In genomic region chr1:172727275-172727674, GRCh38 we compare ENCODE assay signal across 16 cellular contexts.
A peak's percentile ranks its signal among the peaks of the same experiment; 100 is the strongest.
DNase-seq lines count a peak whose midpoint lies in the region; ATAC-seq, FAIRE-seq and TF ChIP-seq lines count a peak whose summit lies in the region.
"Had no signal": no experiment of that assay in that cellular context is flagged by ENCODE, and none has a peak within 500 bp of the region (broad histone marks: within the 10 kb centered on the region; RNA-seq: fewer than 3 reads in every experiment).

No MANE protein-coding gene starts in this region.

- CTCF ChIA-PET in K562 (lab: Yijun Ruan, JAX; ENCODE audit: low intra/inter-chr PET ratio) = interaction anchor here (0.6 kb wide), 1 partner anchor 21 kb away, joined by 3 read pairs; no protein-coding TSS in a partner anchor

- H2AK5ac ChIP-seq in trophoblast cell (ENCODE audit: low read length) = peak overlapping the region; percentile 53

- H3K27me3 ChIP-seq in K562 (ENCODE audit: control insufficient read depth in 2 of 2, insufficient read depth in 2 of 2, low read length in 2 of 2) (no peaks in the 10 kb centered on the region), trophoblast cell (ENCODE audit: insufficient read depth, low read length) (no peaks in the 10 kb centered on the region)
- H3K27me3 ChIP-seq: BLaER1 treated with 17β-estradiol and CSF1 and Interleukin-3, amounts not matched to agents 10 nM and 100 nM had no signal

- H4K8ac ChIP-seq in trophoblast cell (ENCODE audit: low read depth, low read length) = no peak overlapping the region

- DNase-seq in T-helper 2 cell treated with Interferon-gamma antibody and Interleukin-4, amounts not matched to agents 5 μg/mL and 100 μg/mL, for 36 hours (ENCODE audit: low spot score) = no peak
- DNase-seq in T-helper 2 cell (no peak), K562 (ENCODE audit: extremely low read depth in 1 of 4, low spot score in 3 of 4) (no peak), trophoblast cell (no peak), left lobe of liver (ENCODE audit: low spot score) (no peak), Right ventricle myocardium inferior (ENCODE audit: missing footprints) (no peak)
- DNase-seq: 8988T had no signal

- H3K4me2 ChIP-seq in K562 (ENCODE audit: insufficient read depth, low read length) (no peak overlapping the region), trophoblast cell (ENCODE audit: low read length) (no peak overlapping the region)

- no peak overlapping the region for H4K12ac ChIP-seq in trophoblast cell (ENCODE audit: low read depth, low read length)

- H3K9me3 Mint-ChIP-seq in T-helper 2 cell treated with Interferon-gamma antibody and Interleukin-4, amounts not matched to agents 5 μg/mL and 100 μg/mL, for 36 hours = peaks cover 23% of the 10 kb centered on the region

- H3K4ac ChIP-seq in trophoblast cell (ENCODE audit: low read depth, low read length) = peak overlapping the region; percentile 8

- no peak for ATAC-seq in K562
- ATAC-seq in left lobe of liver = no peak
- ATAC-seq in HG03460 (IDR thresholded peaks at IDR 0.05; ENCODE audit: unreplicated experiment) = no peak
- no peak for ATAC-seq in Right ventricle myocardium inferior

- peaks cover 14% of the 10 kb centered on the region for H3K79me1 ChIP-seq in trophoblast cell (ENCODE audit: low read length)

- no peak for FAIRE-seq in K562 (lab: Jason Lieb, UNC)
- FAIRE-seq: D721Med, H54 had no signal

- POLR2A ChIA-PET in K562 (lab: Yijun Ruan, JAX) = interaction anchor here (0.7 kb wide), 1 partner anchor 15 kb away, joined by 3 read pairs; no protein-coding TSS in a partner anchor

- H3K4me1 Mint-ChIP-seq in T-helper 2 cell treated with Interferon-gamma antibody and Interleukin-4, amounts not matched to agents 5 μg/mL and 100 μg/mL, for 36 hours (ENCODE audit: low read depth) = peaks cover 21% of the 10 kb centered on the region

- intact Hi-C loops in K562 (cut with micrococcal nuclease) = loop anchor here (5.0 kb wide), 1 partner anchor 725 kb away; no protein-coding TSS in a partner anchor
- intact Hi-C loops in Right ventricle myocardium inferior (cut with DNase I) = no loop called here

- peak overlapping the region; percentile 10 for H3K27ac Mint-ChIP-seq in T-helper 2 cell treated with Interferon-gamma antibody and Interleukin-4, amounts not matched to agents 5 μg/mL and 100 μg/mL, for 36 hours
- H3K27ac Mint-ChIP-seq: B cell had no signal

- H3K4me3 Mint-ChIP-seq in T-helper 2 cell treated with Interferon-gamma antibody and Interleukin-4, amounts not matched to agents 5 μg/mL and 100 μg/mL, for 36 hours = no peak overlapping the region
- H3K4me3 Mint-ChIP-seq: B cell; CD4-positive, CD25-positive, alpha-beta regulatory T cell had no signal

- no peak for TF ChIP-seq RAD21 in Ishikawa (IDR thresholded peaks at IDR 0.05; ENCODE audit: low read depth)
- no peak for TF ChIP-seq RAD21 in K562 (CRISPR knock-in tag; conservative IDR thresholded peaks at IDR 0.05 in 1 of 2, IDR thresholded peaks at IDR 0.05 in 1 of 2)

- no peak overlapping the region for H3K23ac ChIP-seq in trophoblast cell (ENCODE audit: low read length)

- H4K20me1 ChIP-seq in K562 (replicated peaks; ENCODE audit: control insufficient read depth, insufficient read depth, low read length) = no peaks in the 10 kb centered on the region
- H4K20me1 ChIP-seq: BLaER1 treated with 17β-estradiol and CSF1 and Interleukin-3, amounts not matched to agents 10 nM and 100 nM had no signal

- no peak for TF ChIP-seq POLR2A in K562 (conservative IDR thresholded peaks at IDR 0.05)

- H2BK120ac ChIP-seq in trophoblast cell (ENCODE audit: insufficient read depth, low read length, poor library complexity) = no peak overlapping the region

- H3K4me1 ChIP-seq in K562 (replicated peaks in 1 of 2; ENCODE audit: control insufficient read depth in 2 of 2, insufficient read depth in 2 of 2, low read length in 2 of 2) (no peaks in the 10 kb centered on the region; a peak in 2 of 5 replicates), trophoblast cell (ENCODE audit: control insufficient read depth in 1 of 2, insufficient read depth in 2 of 2, low read length in 2 of 2) (peaks cover 0 to 9% of the 10 kb centered on the region in 2 experiments)
- H3K4me1 ChIP-seq: Caco-2 had no signal

- peak overlapping the region; percentile 12 for H2BK12ac ChIP-seq in trophoblast cell (ENCODE audit: low read length)

- BruUV-seq in K562 (replicated peaks; lab: Mats Ljungman, UMichigan) = no TSS peak

- H2AFZ ChIP-seq in K562 (ENCODE audit: low read depth, low read length) (no peak overlapping the region), trophoblast cell (ENCODE audit: insufficient read depth, low read length, poor library complexity) (no peak overlapping the region)
- H2AFZ ChIP-seq: GM23248 had no signal

- no peak overlapping the region for H4K91ac ChIP-seq in trophoblast cell (ENCODE audit: low read depth, low read length)

- H3K36me3 ChIP-seq in K562 (ENCODE audit: control insufficient read depth, insufficient read depth, low read length) (no peaks in the 10 kb centered on the region), trophoblast cell (ENCODE audit: control insufficient read depth in 1 of 2, insufficient read depth in 2 of 2, low read length in 2 of 2) (peaks cover 2 to 3% of the 10 kb centered on the region in 2 experiments)
- H3K36me3 ChIP-seq: BLaER1 treated with 17β-estradiol and CSF1 and Interleukin-3, amounts not matched to agents 10 nM and 100 nM had no signal

- H3K9ac ChIP-seq in K562 (ENCODE audit: insufficient read depth in 1 of 2, low read depth in 2 of 2, low read length in 2 of 2) (no peak overlapping the region), trophoblast cell (ENCODE audit: low read length) (no peak overlapping the region)
- H3K9ac ChIP-seq: BLaER1 treated with 17β-estradiol and CSF1 and Interleukin-3, amounts not matched to agents 10 nM and 100 nM; GM23248 had no signal

- H3K9me1 ChIP-seq in K562 (ENCODE audit: control insufficient read depth, insufficient read depth, low read length) = no peaks in the 10 kb centered on the region

- in situ Hi-C loops in K562 (cut with MboI) = loop anchor here (5.0 to 25.0 kb wide), 2 partner anchors 275 to 1360 kb away; no protein-coding TSS in a partner anchor

- H3K9me3 ChIP-seq in K562 (replicated peaks; ENCODE audit: control insufficient read depth, insufficient read depth, low read depth, low read length) = no peaks in the 10 kb centered on the region
- H3K9me3 ChIP-seq in trophoblast cell (ENCODE audit: insufficient read depth, low read depth, low read length) = peaks cover 8% of the 10 kb centered on the region

- H3K4me3 ChIP-seq in K562 (no peak overlapping the region), trophoblast cell (ENCODE audit: low read depth, low read length) (no peak overlapping the region)
- H3K4me3 ChIP-seq: BLaER1 treated with 17β-estradiol and CSF1 and Interleukin-3, amounts not matched to agents 10 nM and 100 nM; GM23248 had no signal

- H3K27me3 Mint-ChIP-seq in T-helper 2 cell treated with Interferon-gamma antibody and Interleukin-4, amounts not matched to agents 5 μg/mL and 100 μg/mL, for 36 hours (ENCODE audit: low read depth) = peaks cover 15% of the 10 kb centered on the region
- H3K27me3 Mint-ChIP-seq: B cell had no signal

- H3K36me3 Mint-ChIP-seq in T-helper 2 cell treated with Interferon-gamma antibody and Interleukin-4, amounts not matched to agents 5 μg/mL and 100 μg/mL, for 36 hours (ENCODE audit: low read depth) = peaks cover 4% of the 10 kb centered on the region
- H3K36me3 Mint-ChIP-seq: CD4-positive, CD25-positive, alpha-beta regulatory T cell had no signal

- H2BK5ac ChIP-seq in trophoblast cell (ENCODE audit: low read depth, low read length, poor library complexity) = no peak overlapping the region

- TF ChIP-seq EP300 in Ishikawa (IDR thresholded peaks at IDR 0.05; ENCODE audit: borderline replicate concordance) (no peak), K562 (IDR thresholded peaks at IDR 0.05; ENCODE audit: low read length) (no peak)

- H3K18ac ChIP-seq in trophoblast cell (ENCODE audit: low read length) = peak overlapping the region; percentile 25

- H3K27ac ChIP-seq in K562 (ENCODE audit: extremely low read depth, low read depth, low read length) (no peak overlapping the region), trophoblast cell (ENCODE audit: low read depth, low read length) (no peak overlapping the region)
- H3K27ac ChIP-seq: BLaER1 treated with 17β-estradiol and CSF1 and Interleukin-3, amounts not matched to agents 10 nM and 100 nM; GM23248 had no signal

- 45% methylated on average over 5 of the region's 5 CpGs for WGBS in K562 (ENCODE audit: insufficient coverage, low coverage, missing lambda C conversion rate)
- no CpG with 5 or more reads among the region's 5 CpGs for WGBS in trophoblast cell (ENCODE audit: extremely low coverage, insufficient coverage, insufficient read length)

- TF ChIP-seq CTCF in K562 (IDR thresholded peaks at IDR 0.05 in 2 of 3, conservative IDR thresholded peaks at IDR 0.05 in 1 of 3; ENCODE audit: insufficient read depth in 2 of 3, low read depth in 1 of 3, low read length in 3 of 3) = no peak

- H3K79me2 ChIP-seq in K562 (ENCODE audit: control insufficient read depth, insufficient read depth, low read length) (no peaks in the 10 kb centered on the region), trophoblast cell (ENCODE audit: control insufficient read depth, insufficient read depth, low read length, poor library complexity) (no peaks in the 10 kb centered on the region)

- H3K14ac ChIP-seq in trophoblast cell (ENCODE audit: low read length) = peak overlapping the region; percentile 26

TF ChIP-seq in Ishikawa, 13 proteins besides CTCF, POLR2A, EP300 and RAD21:
- TF ChIP-seq TAF1 (IDR thresholded peaks at IDR 0.05; ENCODE audit: low read depth) (no peak), NFIC (IDR thresholded peaks at IDR 0.05) (peak; percentile 37)

TF ChIP-seq in K562, 482 proteins besides CTCF, POLR2A, EP300 and RAD21:
- TF ChIP-seq NRF1 (conservative IDR thresholded peaks at IDR 0.05 in 1 of 2, IDR thresholded peaks at IDR 0.05 in 1 of 2) (no peak), ZKSCAN3 (CRISPR knock-in tag; IDR thresholded peaks at IDR 0.05) (no peak), NFIC (IDR thresholded peaks at IDR 0.05) (peak; percentile 89), NFIX (CRISPR knock-in tag; IDR thresholded peaks at IDR 0.05; ENCODE audit: low read depth) (0 out of 2 replicates have a peak, but pooled peaks have one; percentile 40)
TF ChIP-seq in K562: peak in this region for 2.
